In the genomic region with DNA sequence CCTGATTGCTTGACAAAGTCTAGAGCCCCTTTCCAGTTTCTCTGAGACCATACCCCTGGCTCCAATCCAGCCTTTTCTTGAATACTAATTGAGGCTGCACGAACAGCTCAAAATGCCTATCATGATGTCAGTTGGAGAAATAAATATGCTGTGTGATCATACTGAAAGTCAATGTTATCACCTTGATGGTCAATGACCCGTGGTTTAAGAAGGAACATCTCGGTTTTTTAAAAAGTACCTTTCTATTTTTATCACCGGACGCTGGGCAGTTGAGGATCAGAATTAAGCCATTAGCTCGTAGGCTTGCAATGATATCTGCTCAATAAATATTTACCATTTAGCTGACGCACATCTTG, we compare ENCODE assay signal across 8 cellular contexts. TPM values are rescaled to one million over a fixed set of nuclear protein-coding genes. Genes with fewer than 3 reads are reported as not detected.
DNase-seq lines count a peak whose midpoint lies in the region; ATAC-seq and TF ChIP-seq lines count a peak whose summit lies in the region.

No MANE protein-coding gene starts in this region.

- 20 to 52% (median 37%) methylated on average over 7 of the region's 7 CpGs for WGBS in heart left ventricle, 4 donors
- WGBS in gastroesophageal sphincter (ENCODE audit: low coverage in 1 of 2), 2 donors = 9 to 59% methylated on average over 7 of the region's 7 CpGs

- peak overlapping the region in 1 of 2 donors; percentile 92 for H3K9ac ChIP-seq in stomach smooth muscle (ENCODE audit: low read length in 2 of 2)

- ATAC-seq in heart left ventricle = no peak
- no peak for ATAC-seq in Right ventricle myocardium superior (ENCODE audit: poor library complexity)
- ATAC-seq in gastroesophageal sphincter = no peak
- no peak for ATAC-seq in HG03095 (IDR thresholded peaks at IDR 0.05; ENCODE audit: unreplicated experiment)

- no peaks in the 10 kb centered on the region for H3K9me3 ChIP-seq in heart left ventricle
- no peaks in the 10 kb centered on the region for H3K9me3 ChIP-seq in SJSA1 (replicated peaks)
- no peaks in the 10 kb centered on the region for H3K9me3 ChIP-seq in gastroesophageal sphincter
- H3K9me3 ChIP-seq in stomach smooth muscle (ENCODE audit: control insufficient read depth in 2 of 2, low read length in 2 of 2) = no peaks in the 10 kb centered on the region

- H3K27me3 ChIP-seq in heart left ventricle (no peaks in the 10 kb centered on the region), SJSA1 (replicated peaks) (no peaks in the 10 kb centered on the region), gastroesophageal sphincter (no peaks in the 10 kb centered on the region), stomach smooth muscle (ENCODE audit: control insufficient read depth in 1 of 2, insufficient read depth in 2 of 2, low read length in 2 of 2) (no peaks in the 10 kb centered on the region)

- H3K27ac ChIP-seq in heart left ventricle (peak overlapping the region in 11 of 12 donors; percentile 71 to 98 (median 91)), SJSA1 (peak overlapping the region; percentile 62; the same call in 1 of the 2 replicates), gastroesophageal sphincter (peak overlapping the region; percentile 87 to 96 (median 93)), stomach smooth muscle (ENCODE audit: low read length) (peak overlapping the region; percentile 89)

- TF ChIP-seq CTCF in heart left ventricle (IDR thresholded peaks at IDR 0.05) (no peak), gastroesophageal sphincter (IDR thresholded peaks at IDR 0.05) (no peak)

- H3K4me3 ChIP-seq in heart left ventricle (peak overlapping the region in 9 of 12 donors; percentile 49 to 98 (median 82)), SJSA1 (peak overlapping the region; percentile 67), gastroesophageal sphincter (peak overlapping the region; percentile 48 to 72), stomach smooth muscle (ENCODE audit: low read length in 2 of 2) (peak overlapping the region; percentile 74 to 76)

- H3K4me1 ChIP-seq in heart left ventricle (peaks cover 0 to 20% (median 6%) of the 10 kb centered on the region in 12 donors), SJSA1 (replicated peaks) (peaks cover 7% of the 10 kb centered on the region; the same call in 1 of the 2 replicates), gastroesophageal sphincter (peaks cover 0 to 31% (median 0%) of the 10 kb centered on the region in 3 donors), stomach smooth muscle (ENCODE audit: control insufficient read depth, insufficient read depth, low read length) (no peaks in the 10 kb centered on the region)

- DNase-seq in heart left ventricle (no peak), Right ventricle myocardium superior (no peak), SJSA1 (ENCODE audit: low read depth in 1 of 2, low spot score in 2 of 2) (no peak), mucosa of gallbladder (ENCODE audit: low spot score) (no peak), amniotic stem cell (lab: John Stamatoyannopoulos, UW) (no peak)

- intact Hi-C loops in heart left ventricle (cut with DNase I) = loop anchor here in 1 of 10 donors (5.0 kb wide), 1 partner anchor 72 kb away; no protein-coding TSS in a partner anchor
- intact Hi-C loops in Right ventricle myocardium superior (cut with DNase I) = no loop called here

- TF ChIP-seq EP300 in gastroesophageal sphincter (IDR thresholded peaks at IDR 0.05) = no peak

- H3K36me3 ChIP-seq in heart left ventricle = no peaks in the 10 kb centered on the region
- H3K36me3 ChIP-seq in SJSA1 = peaks cover 2% of the 10 kb centered on the region; the same call in 1 of the 2 replicates
- H3K36me3 ChIP-seq in gastroesophageal sphincter = no peaks in the 10 kb centered on the region
- no peaks in the 10 kb centered on the region for H3K36me3 ChIP-seq in stomach smooth muscle (ENCODE audit: control insufficient read depth in 2 of 2, insufficient read depth in 2 of 2, low read length in 2 of 2)

- TF ChIP-seq POLR2A in heart left ventricle (IDR thresholded peaks at IDR 0.05) = no peak
- no peak for TF ChIP-seq POLR2A in gastroesophageal sphincter (IDR thresholded peaks at IDR 0.05)

RNA-seq across cellular contexts. Expression of a gene that starts 0.9 kb away (rescaled TPM):
- total RNA-seq in heart left ventricle (10 to 100 TPM in 8 of 9 donors, 1 to 10 TPM in 1; 9.6 to 18.0 (median 14.5) TPM), Right ventricle myocardium superior (12.0 TPM), gastroesophageal sphincter (10 to 100 TPM; 26.4 to 35.3 (median 33.3) TPM), mucosa of gallbladder (22.8 TPM)
- 1 to 10 TPM; 3.0 to 9.1 TPM for polyA plus RNA-seq in heart left ventricle
- total RNA-seq in SJSA1 (2014; rRNA removed; shearing (Covaris generic)) = 23.4 and 26.3 TPM in 2 replicates
